In the genomic region with DNA sequence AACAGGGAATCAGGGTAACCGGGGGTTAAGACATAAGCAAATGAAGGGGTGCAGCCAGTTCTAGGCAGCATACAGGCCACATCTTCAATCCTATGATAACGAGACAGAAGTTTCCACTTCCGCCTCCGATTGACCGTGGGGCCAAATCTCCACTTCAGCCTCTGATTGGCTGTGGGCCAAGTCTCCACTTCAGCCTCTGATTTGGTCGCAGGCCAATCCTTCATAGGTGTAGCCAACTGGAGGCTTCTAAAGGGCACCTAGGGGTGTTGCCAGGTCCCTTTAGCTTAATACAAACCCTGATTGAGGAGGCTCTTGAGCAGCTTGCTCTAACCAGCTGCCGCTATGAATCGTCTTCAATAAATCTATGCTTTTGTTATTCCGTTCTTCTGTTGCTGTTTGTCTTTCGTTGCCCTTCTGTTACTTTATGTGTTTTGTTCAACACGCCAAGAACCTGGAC, we compare ENCODE assay signal across 9 cellular contexts. TPM values are rescaled to one million over a fixed set of nuclear protein-coding genes. Genes with fewer than 3 reads are reported as not detected.
A peak's percentile ranks its signal among the peaks of the same experiment; 100 is the strongest.
DNase-seq lines count a peak whose midpoint lies in the region; ATAC-seq and TF ChIP-seq lines count a peak whose summit lies in the region.
"Had no signal": no experiment of that assay in that cellular context is flagged by ENCODE, and none has a peak within 500 bp of the region (broad histone marks: within the 10 kb centered on the region; RNA-seq: fewer than 3 reads in every experiment).

No MANE protein-coding gene starts in this region.

- peak overlapping the region in 2 of 3 donors; percentile 37 to 45 for H3K27ac ChIP-seq in thyroid gland

- peaks cover 15 to 21% of the 10 kb centered on the region in 2 donors for H3K4me1 ChIP-seq in thyroid gland

- no peaks in the 10 kb centered on the region for H3K9me3 ChIP-seq in thyroid gland

- DNase-seq in DMS153 (lab: John Stamatoyannopoulos, UW) = peak; percentile 96
- peak; percentile 97 for DNase-seq in NCI-H524 treated with DMSO at 0.1 percent for 48 hours (lab: John Stamatoyannopoulos, UW)
- peak; percentile 69 to 73 for DNase-seq in erythroblast (lab: John Stamatoyannopoulos, UW)
- peak; percentile 82 to 83 for DNase-seq in thyroid gland
- DNase-seq in NCI-H1694 treated with DMSO at 0.1 percent for 48 hours (lab: John Stamatoyannopoulos, UW) = no peak

- intact Hi-C loops in thyroid gland (cut with DNase I) = no loop called here

- 18 to 20% methylated on average over 11 of the region's 11 CpGs for WGBS in thyroid gland, 2 donors

- H3K27me3 ChIP-seq in thyroid gland = no peaks in the 10 kb centered on the region

- TF ChIP-seq POLR2A in erythroblast (IDR thresholded peaks at IDR 0.05; ENCODE audit: low read length) (no peak), thyroid gland (IDR thresholded peaks at IDR 0.05) (no peak)

- no peak for TF ChIP-seq CTCF in thyroid gland (IDR thresholded peaks at IDR 0.05)

- H3K36me3 ChIP-seq in thyroid gland = no peaks in the 10 kb centered on the region

- no peak overlapping the region for H3K4me3 ChIP-seq in thyroid gland (replicated peaks in 1 of 3)

- ATAC-seq in HG02759 (IDR thresholded peaks at IDR 0.05; ENCODE audit: unreplicated experiment) (peak; percentile 49), GM18870 (IDR thresholded peaks at IDR 0.05; ENCODE audit: unreplicated experiment) (no peak), HG03457 (IDR thresholded peaks at IDR 0.05; ENCODE audit: unreplicated experiment) (no peak)
- ATAC-seq: naive thymus-derived CD4-positive, alpha-beta T cell had no signal

RNA-seq across cellular contexts. Expression of gene ERGIC3, which starts 2.1 kb away (rescaled TPM):
- 100 to 1,000 TPM; 194 to 419 (median 250) TPM for total RNA-seq in thyroid gland

RNA-seq across cellular contexts. Expression of gene C20orf173, which starts 10.3 kb away (rescaled TPM):
- total RNA-seq in thyroid gland = not detected
- total RNA-seq: naive thymus-derived CD4-positive, alpha-beta T cell had no signal
